17 cellular contexts compared by ENCODE assay signal in the genomic region with DNA sequence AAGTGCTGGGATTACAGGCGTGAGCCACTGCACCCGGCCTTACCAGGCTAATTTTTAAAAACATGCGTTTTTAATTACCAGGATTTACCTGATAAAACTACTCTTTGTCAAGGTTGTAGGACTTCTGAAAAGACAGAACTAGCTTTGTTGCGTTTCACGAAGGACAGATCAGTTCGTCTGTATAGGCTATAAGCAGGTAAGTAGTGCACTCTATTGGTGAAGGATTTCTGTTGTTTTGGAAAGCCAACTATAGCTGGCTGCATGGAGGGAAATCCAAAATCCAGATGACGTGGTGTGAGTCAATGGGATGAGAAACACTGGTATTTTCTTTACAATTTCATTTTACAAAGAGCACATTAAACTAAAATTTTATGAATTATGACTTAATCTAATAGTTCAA.
"Had no signal": no experiment of that assay in that cellular context is flagged by ENCODE, and none has a peak within 500 bp of the region (broad histone marks: within the 10 kb centered on the region; RNA-seq: fewer than 3 reads in every experiment).

No MANE protein-coding gene starts in this region.

- DNase-seq: activated CD4-positive, alpha-beta T cell treated with anti-CD3 and anti-CD28 coated beads, Interleukin-2, amount 50 U/mL, for 4 hours; activated gamma-delta T cell; activated naive CD8-positive, alpha-beta T cell treated with anti-CD3 and anti-CD28 coated beads for 36 hours; body of pancreas; caudate nucleus; dorsolateral prefrontal cortex; foreskin melanocyte; hypothalamus; stimulated activated CD4-positive, alpha-beta T cell treated with anti-CD3 and anti-CD28 coated beads, Interleukin-12 subunit alpha, Interleukin-12 subunit beta, amount 100 ng/mL, for 4 hours; stimulated activated CD4-positive, alpha-beta T cell treated with anti-CD3 and anti-CD28 coated beads, Interleukin-1b, Interleukin-23, amount 100 ng/mL, for 48 hours; stimulated activated CD8-positive, alpha-beta memory T cell treated with anti-CD3 and anti-CD28 coated beads, Interleukin-4, amount 100 ng/mL, for 48 hours; stimulated activated naive CD4-positive, alpha-beta T cell treated with Interleukin-2 at 50 U/mL for 16 hours; thyroid gland had no signal

- FAIRE-seq: colon, keratinocyte had no signal

- H3K9me3 ChIP-seq: body of pancreas, thyroid gland had no signal

- H3K27ac ChIP-seq: body of pancreas, dorsolateral prefrontal cortex, epithelial cell of prostate, thyroid gland had no signal

- H3K4me3 ChIP-seq: body of pancreas, dorsolateral prefrontal cortex, lung, thyroid gland had no signal

- H3K27me3 ChIP-seq: body of pancreas, dorsolateral prefrontal cortex, thyroid gland had no signal

- H3K4me1 ChIP-seq: thyroid gland had no signal

- ATAC-seq: body of pancreas had no signal
